14 cellular contexts compared by ENCODE assay signal in the genomic region with DNA sequence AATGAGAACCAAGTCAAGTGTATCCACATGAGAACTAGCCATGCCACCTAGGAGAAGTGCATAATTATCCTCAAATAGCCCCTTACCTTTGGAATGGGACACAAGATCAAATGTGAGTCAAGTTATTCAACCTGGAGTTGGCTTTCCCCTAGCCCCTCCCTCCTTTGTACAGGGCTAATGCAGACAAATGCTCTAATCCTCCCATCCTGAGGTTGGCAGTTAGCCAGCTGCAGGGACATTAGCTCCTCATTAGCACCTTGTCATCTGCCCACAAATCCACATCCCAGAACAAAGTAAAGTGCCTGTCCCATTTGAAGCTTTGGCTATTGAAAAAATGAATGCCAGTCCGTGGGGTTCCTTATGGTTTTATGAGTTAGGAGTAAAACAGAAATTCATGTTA.
DNase-seq lines count a peak whose midpoint lies in the region; ATAC-seq, FAIRE-seq and TF ChIP-seq lines count a peak whose summit lies in the region.
"Had no signal": no experiment of that assay in that cellular context is flagged by ENCODE, and none has a peak within 500 bp of the region (broad histone marks: within the 10 kb centered on the region; RNA-seq: fewer than 3 reads in every experiment).

No MANE protein-coding gene starts in this region.

- H3K27ac Mint-ChIP-seq in endodermal cell = peak overlapping the region; percentile 68
- H3K27ac Mint-ChIP-seq: memory B cell had no signal

- H3K27ac ChIP-seq in A673 (ENCODE audit: low read depth, low read length, poor library complexity, severe bottlenecking) (no peak overlapping the region), HUES6 (ENCODE audit: low read depth, low read length) (0 out of 2 replicates have a peak overlapping the region, but pooled peaks have one; percentile 8), endodermal cell (ENCODE audit: low read depth, low read length) (no peak overlapping the region), pancreas (no peak overlapping the region), caudate nucleus (ENCODE audit: low read depth, low read length) (no peak overlapping the region), esophagus muscularis mucosa (replicated peaks in 1 of 4) (no peak overlapping the region)

- TF ChIP-seq CTCF in A673 (conservative IDR thresholded peaks at IDR 0.05; ENCODE audit: low read depth, low read length) (no peak), endodermal cell (conservative IDR thresholded peaks at IDR 0.05) (no peak), pancreas (IDR thresholded peaks at IDR 0.05) (no peak), esophagus muscularis mucosa (IDR thresholded peaks at IDR 0.05) (no peak)

- peaks cover 7% of the 10 kb centered on the region for H3K27me3 Mint-ChIP-seq in endodermal cell (ENCODE audit: insufficient read depth)
- H3K27me3 Mint-ChIP-seq: brain had no signal

- TF ChIP-seq POLR2A in esophagus muscularis mucosa (IDR thresholded peaks at IDR 0.05; ENCODE audit: low read depth) = no peak

- H3K9me3 ChIP-seq in A673 (ENCODE audit: low read depth, low read length, poor library complexity, severe bottlenecking) (no peaks in the 10 kb centered on the region), HUES6 (ENCODE audit: control insufficient read depth, insufficient read depth, low read depth, low read length) (no peaks in the 10 kb centered on the region), endodermal cell (ENCODE audit: control insufficient read depth, low read length) (no peaks in the 10 kb centered on the region), pancreas (no peaks in the 10 kb centered on the region), esophagus muscularis mucosa (no peaks in the 10 kb centered on the region)

- no peak overlapping the region for H3K4me3 Mint-ChIP-seq in endodermal cell
- H3K4me3 Mint-ChIP-seq: memory B cell had no signal

- no TSS peak for BruUV-seq in A673 (replicated peaks; lab: Mats Ljungman, UMichigan)

- H3K9me3 Mint-ChIP-seq in endodermal cell = no peaks in the 10 kb centered on the region
- H3K9me3 Mint-ChIP-seq: brain, memory B cell had no signal

- DNase-seq in A673 (ENCODE audit: low spot score) (peak; percentile 42), NCI-H2171 (lab: John Stamatoyannopoulos, UW) (peak; percentile 52), endodermal cell (peak; percentile 93), pancreas (no peak), caudate nucleus (lab: John Stamatoyannopoulos, UW) (no peak), esophagus muscularis mucosa (ENCODE audit: extremely low spot score) (no peak)
- no peak for DNase-seq in activated CD4-positive, alpha-beta T cell treated with anti-CD3 and anti-CD28 coated beads, Interleukin-2, amount 50 U/mL, for 4 hours
- DNase-seq: activated naive CD4-positive, alpha-beta T cell; nucleus accumbens; SIG-M5 had no signal

- ATAC-seq in pancreas = no peak

- intact Hi-C loops in A673 (cut with micrococcal nuclease; ENCODE audit: unreplicated experiment) = loop anchor here (10.0 kb wide), 1 partner anchor 300 kb away; no protein-coding TSS in a partner anchor
- intact Hi-C loops in pancreas (cut with DNase I) = no loop called here
- intact Hi-C loops in esophagus muscularis mucosa (cut with DNase I) = no loop called here

- CTCF ChIA-PET in A673 (lab: Charles Lee) = no interaction called here

- H3K36me3 Mint-ChIP-seq in endodermal cell (ENCODE audit: low read depth) = no peaks in the 10 kb centered on the region
- H3K36me3 Mint-ChIP-seq: brain, memory B cell had no signal

- H3K9ac ChIP-seq in HUES6 (ENCODE audit: low read length) = no peak overlapping the region
- H3K9ac ChIP-seq in endodermal cell (ENCODE audit: extremely low read depth, low read length, poor library complexity, severe bottlenecking) = no peak overlapping the region

- H3K27me3 ChIP-seq in A673 (replicated peaks; ENCODE audit: insufficient read depth, low read depth, low read length, poor library complexity) = no peaks in the 10 kb centered on the region
- peaks cover 18% of the 10 kb centered on the region; the same call in 1 of the 2 replicates for H3K27me3 ChIP-seq in HUES6 (ENCODE audit: control insufficient read depth, insufficient read depth, low read length)
- H3K27me3 ChIP-seq in endodermal cell (ENCODE audit: control insufficient read depth, insufficient read depth, low read length, poor library complexity, severe bottlenecking) = no peaks in the 10 kb centered on the region
- H3K27me3 ChIP-seq in pancreas = no peaks in the 10 kb centered on the region
- H3K27me3 ChIP-seq in esophagus muscularis mucosa = no peaks in the 10 kb centered on the region

- no peak for FAIRE-seq in pancreas (lab: Jason Lieb, UNC)
- FAIRE-seq: TTC549 had no signal

- WGBS in endodermal cell (ENCODE audit: insufficient coverage in 1 of 2, insufficient read length in 1 of 2), 2 experiments = 0% methylated on average over 1 of the region's 1 CpG; no CpG with 5 or more reads in 1 of the 2 experiments
- 64 to 68% methylated on average over 1 of the region's 1 CpG for WGBS in pancreas, 2 donors
- 59% methylated on average over 1 of the region's 1 CpG for WGBS in esophagus muscularis mucosa

- peaks cover 55% of the 10 kb centered on the region for H3K4me1 Mint-ChIP-seq in endodermal cell
- H3K4me1 Mint-ChIP-seq: memory B cell had no signal

- TF ChIP-seq EP300 in esophagus muscularis mucosa (IDR thresholded peaks at IDR 0.05) = no peak

- POLR2A ChIA-PET in A673 (lab: Charles Lee; ENCODE audit: low non-redundant PET) = no interaction called here

- H3K4me3 ChIP-seq in A673 (ENCODE audit: low read depth, low read length, poor library complexity, severe bottlenecking) = no peak overlapping the region
- H3K4me3 ChIP-seq in HUES6 (ENCODE audit: low read depth, low read length) = no peak overlapping the region
- no peak overlapping the region for H3K4me3 ChIP-seq in endodermal cell (ENCODE audit: low read length)
- no peak overlapping the region for H3K4me3 ChIP-seq in pancreas
- no peak overlapping the region for H3K4me3 ChIP-seq in esophagus muscularis mucosa

- H3K4me1 ChIP-seq in A673 (ENCODE audit: insufficient read depth, low read length, poor library complexity, severe bottlenecking) (peaks cover 52% of the 10 kb centered on the region), HUES6 (ENCODE audit: control insufficient read depth, insufficient read depth, low read length) (peaks cover 64% of the 10 kb centered on the region), endodermal cell (ENCODE audit: control insufficient read depth, insufficient read depth, low read length) (peaks cover 24% of the 10 kb centered on the region), pancreas (no peaks in the 10 kb centered on the region), esophagus muscularis mucosa (no peaks in the 10 kb centered on the region)

- H3K36me3 ChIP-seq in A673 (ENCODE audit: insufficient read depth, low read length, poor library complexity, severe bottlenecking) (no peaks in the 10 kb centered on the region), HUES6 (ENCODE audit: control insufficient read depth, insufficient read depth, low read length) (no peaks in the 10 kb centered on the region), endodermal cell (ENCODE audit: control insufficient read depth, insufficient read depth, low read length) (no peaks in the 10 kb centered on the region), pancreas (no peaks in the 10 kb centered on the region), esophagus muscularis mucosa (no peaks in the 10 kb centered on the region)

Comparison
In these comparisons a context has a peak if more than half of its experiments do, and no peak if none do; other contexts are left out.
1. DNase-seq: peak in A673 (single experiment), NCI-H2171 (single experiment) and endodermal cell (single experiment); none in activated CD4-positive, alpha-beta T cell treated with anti-CD3 and anti-CD28 coated beads, Interleukin-2, amount 50 U/mL, for 4 hours (0 of 2), pancreas (0 of 6), caudate nucleus (0 of 61) and esophagus muscularis mucosa (single experiment).